ENCODE assay signal across 9 cellular contexts in genomic region chr15:28984421-28985375, GRCh38.
DNase-seq lines count a peak whose midpoint lies in the region; ATAC-seq lines count a peak whose summit lies in the region.
"Had no signal": no experiment of that assay in that cellular context is flagged by ENCODE, and none has a peak within 500 bp of the region (broad histone marks: within the 10 kb centered on the region; RNA-seq: fewer than 3 reads in every experiment).

No MANE protein-coding gene starts in this region.

- no peaks in the 10 kb centered on the region for H3K27me3 Mint-ChIP-seq in activated CD8-positive, alpha-beta memory T cell treated with anti-CD3 and anti-CD28 coated beads, Interleukin-2, amount 10 ng/mL, durations not matched to agents 7 days and 5 days
- no peaks in the 10 kb centered on the region for H3K27me3 Mint-ChIP-seq in stimulated activated naive CD8-positive, alpha-beta T cell treated with anti-CD3 and anti-CD28 coated beads, Interleukin-15, amount 100 ng/mL, for 72 hours
- H3K27me3 Mint-ChIP-seq in activated naive CD4-positive, alpha-beta T cell treated with anti-CD3 and anti-CD28 coated beads, Interleukin-2, amount 10 ng/mL, durations not matched to agents 7 days and 5 days, result no peaks in the 10 kb centered on the region
- H3K27me3 Mint-ChIP-seq: B cell had no signal

- peak; percentile 97 for ATAC-seq in activated CD8-positive, alpha-beta memory T cell treated with anti-CD3 and anti-CD28 coated beads, Interleukin-2, amount 10 ng/mL, durations not matched to agents 7 days and 5 days
- peak; percentile 79 for ATAC-seq in stimulated activated naive CD8-positive, alpha-beta T cell treated with anti-CD3 and anti-CD28 coated beads, Interleukin-15, amount 100 ng/mL, for 72 hours
- ATAC-seq in GM21786 (IDR thresholded peaks at IDR 0.05; ENCODE audit: unreplicated experiment) (no peak), HG02884 (IDR thresholded peaks at IDR 0.05; ENCODE audit: unreplicated experiment) (no peak)

- DNase-seq in NCI-H748 (lab: John Stamatoyannopoulos, UW; ENCODE audit: unreplicated experiment) (peak; percentile 6), NCI-H748 treated with DMSO at 0.1 percent for 48 hours (lab: John Stamatoyannopoulos, UW) (no peak), iPS-NIHi11 (ENCODE audit: low spot score) (peak; percentile 66)
- DNase-seq in activated CD8-positive, alpha-beta memory T cell treated with anti-CD3 and anti-CD28 coated beads, Interleukin-2, amount 10 ng/mL, durations not matched to agents 7 days and 5 days, result peak; percentile 67
- DNase-seq in stimulated activated naive CD8-positive, alpha-beta T cell treated with anti-CD3 and anti-CD28 coated beads, Interleukin-15, amount 100 ng/mL, for 72 hours, result peak in 1 of 2 donors; percentile 17
- no peak for DNase-seq in activated naive CD4-positive, alpha-beta T cell treated with anti-CD3 and anti-CD28 coated beads, Interleukin-2, amount 10 ng/mL, durations not matched to agents 7 days and 5 days

- H3K4me3 Mint-ChIP-seq in activated CD8-positive, alpha-beta memory T cell treated with anti-CD3 and anti-CD28 coated beads, Interleukin-2, amount 10 ng/mL, durations not matched to agents 7 days and 5 days, result no peak overlapping the region
- peak overlapping the region; percentile 44 to 51 for H3K4me3 Mint-ChIP-seq in stimulated activated naive CD8-positive, alpha-beta T cell treated with anti-CD3 and anti-CD28 coated beads, Interleukin-15, amount 100 ng/mL, for 72 hours
- H3K4me3 Mint-ChIP-seq in activated naive CD4-positive, alpha-beta T cell treated with anti-CD3 and anti-CD28 coated beads, Interleukin-2, amount 10 ng/mL, durations not matched to agents 7 days and 5 days, result no peak overlapping the region
- H3K4me3 Mint-ChIP-seq: B cell had no signal

- peaks cover 22% of the 10 kb centered on the region for H3K4me1 Mint-ChIP-seq in activated CD8-positive, alpha-beta memory T cell treated with anti-CD3 and anti-CD28 coated beads, Interleukin-2, amount 10 ng/mL, durations not matched to agents 7 days and 5 days
- peaks cover 61% of the 10 kb centered on the region for H3K4me1 Mint-ChIP-seq in stimulated activated naive CD8-positive, alpha-beta T cell treated with anti-CD3 and anti-CD28 coated beads, Interleukin-15, amount 100 ng/mL, for 72 hours
- H3K4me1 Mint-ChIP-seq in activated naive CD4-positive, alpha-beta T cell treated with anti-CD3 and anti-CD28 coated beads, Interleukin-2, amount 10 ng/mL, durations not matched to agents 7 days and 5 days, result peaks cover 3% of the 10 kb centered on the region
- H3K4me1 Mint-ChIP-seq: B cell had no signal

- no peaks in the 10 kb centered on the region for H3K36me3 Mint-ChIP-seq in activated CD8-positive, alpha-beta memory T cell treated with anti-CD3 and anti-CD28 coated beads, Interleukin-2, amount 10 ng/mL, durations not matched to agents 7 days and 5 days
- H3K36me3 Mint-ChIP-seq in activated naive CD4-positive, alpha-beta T cell treated with anti-CD3 and anti-CD28 coated beads, Interleukin-2, amount 10 ng/mL, durations not matched to agents 7 days and 5 days, result no peaks in the 10 kb centered on the region

- CTCF ChIA-PET in activated CD8-positive, alpha-beta memory T cell treated with anti-CD3 and anti-CD28 coated beads, Interleukin-2, amount 10 ng/mL, durations not matched to agents 7 days and 5 days (lab: Charles Lee), result interaction anchor here (1.0 to 4.3 kb wide), 4 partner anchors 9 to 106 kb away, joined by 3 to 23 read pairs (median 4); no protein-coding TSS in a partner anchor
- CTCF ChIA-PET in activated naive CD4-positive, alpha-beta T cell treated with anti-CD3 and anti-CD28 coated beads, Interleukin-2, amount 10 ng/mL, durations not matched to agents 7 days and 5 days (lab: Charles Lee), result interaction anchor here (0.7 to 1.3 kb wide), 2 partner anchors 10 to 60 kb away, joined by 3 to 4 read pairs; no protein-coding TSS in a partner anchor

- peak overlapping the region; percentile 75 for H3K27ac Mint-ChIP-seq in activated CD8-positive, alpha-beta memory T cell treated with anti-CD3 and anti-CD28 coated beads, Interleukin-2, amount 10 ng/mL, durations not matched to agents 7 days and 5 days
- H3K27ac Mint-ChIP-seq in stimulated activated naive CD8-positive, alpha-beta T cell treated with anti-CD3 and anti-CD28 coated beads, Interleukin-15, amount 100 ng/mL, for 72 hours, result peak overlapping the region in 1 of 2 donors; percentile 84
- H3K27ac Mint-ChIP-seq in activated naive CD4-positive, alpha-beta T cell treated with anti-CD3 and anti-CD28 coated beads, Interleukin-2, amount 10 ng/mL, durations not matched to agents 7 days and 5 days, result no peak overlapping the region
- H3K27ac Mint-ChIP-seq: B cell had no signal

- no peaks in the 10 kb centered on the region for H3K9me3 Mint-ChIP-seq in activated CD8-positive, alpha-beta memory T cell treated with anti-CD3 and anti-CD28 coated beads, Interleukin-2, amount 10 ng/mL, durations not matched to agents 7 days and 5 days (ENCODE audit: low read depth)
- peaks cover 0 to 7% of the 10 kb centered on the region in 2 donors for H3K9me3 Mint-ChIP-seq in stimulated activated naive CD8-positive, alpha-beta T cell treated with anti-CD3 and anti-CD28 coated beads, Interleukin-15, amount 100 ng/mL, for 72 hours
- no peaks in the 10 kb centered on the region for H3K9me3 Mint-ChIP-seq in activated naive CD4-positive, alpha-beta T cell treated with anti-CD3 and anti-CD28 coated beads, Interleukin-2, amount 10 ng/mL, durations not matched to agents 7 days and 5 days

Comparison
In these comparisons a context has a peak if more than half of its experiments do, and no peak if none do; other contexts are left out.
1. DNase-seq: peak in NCI-H748 (single experiment), activated CD8-positive, alpha-beta memory T cell treated with anti-CD3 and anti-CD28 coated beads, Interleukin-2, amount 10 ng/mL, durations not matched to agents 7 days and 5 days (single experiment) and iPS-NIHi11 (single experiment); none in NCI-H748 treated with DMSO at 0.1 percent for 48 hours (single experiment) and activated naive CD4-positive, alpha-beta T cell treated with anti-CD3 and anti-CD28 coated beads, Interleukin-2, amount 10 ng/mL, durations not matched to agents 7 days and 5 days (single experiment).
2. ATAC-seq: peak in activated CD8-positive, alpha-beta memory T cell treated with anti-CD3 and anti-CD28 coated beads, Interleukin-2, amount 10 ng/mL, durations not matched to agents 7 days and 5 days (single experiment) and stimulated activated naive CD8-positive, alpha-beta T cell treated with anti-CD3 and anti-CD28 coated beads, Interleukin-15, amount 100 ng/mL, for 72 hours (single experiment); none in GM21786 (single experiment) and HG02884 (single experiment).
3. H3K4me3 Mint-ChIP-seq: peak in stimulated activated naive CD8-positive, alpha-beta T cell treated with anti-CD3 and anti-CD28 coated beads, Interleukin-15, amount 100 ng/mL, for 72 hours (2 of 2); none in activated CD8-positive, alpha-beta memory T cell treated with anti-CD3 and anti-CD28 coated beads, Interleukin-2, amount 10 ng/mL, durations not matched to agents 7 days and 5 days (single experiment) and activated naive CD4-positive, alpha-beta T cell treated with anti-CD3 and anti-CD28 coated beads, Interleukin-2, amount 10 ng/mL, durations not matched to agents 7 days and 5 days (single experiment).